In genomic region chr12:2003676-2004112, GRCh38 we compare ENCODE assay signal across 8 cellular contexts. TPM values are rescaled to one million over a fixed set of nuclear protein-coding genes. Genes with fewer than 3 reads are reported as not detected.
A peak's percentile ranks its signal among the peaks of the same experiment; 100 is the strongest.
DNase-seq lines count a peak whose midpoint lies in the region; ATAC-seq, FAIRE-seq and TF ChIP-seq lines count a peak whose summit lies in the region.

No MANE protein-coding gene starts in this region.

- H3K14ac ChIP-seq in H9 (ENCODE audit: insufficient read depth, low read length) (peak overlapping the region; percentile 86), H1 (ENCODE audit: insufficient read length) (no peak overlapping the region)

- POLR2A ChIA-PET in H1 (lab: Charles Lee; ENCODE audit: partially characterized antibody): interaction anchor here (1.6 to 2.0 kb wide), 3 partner anchors 10 to 46 kb away, joined by 4 to 10 read pairs (median 8); no protein-coding TSS in a partner anchor

- ATAC-seq in naive B cell (ENCODE audit: low read depth in 2 of 2): peak; percentile 24 to 27
- ATAC-seq in HG03095 (IDR thresholded peaks at IDR 0.05; ENCODE audit: unreplicated experiment): no peak

- H3K18ac ChIP-seq in H9 (ENCODE audit: insufficient read length, low read depth, low read length) (peak overlapping the region; percentile 46), H1 (ENCODE audit: extremely low read depth, low read length) (peak overlapping the region; percentile 100)

- H3K36me3 Mint-ChIP-seq in H9 (ENCODE audit: insufficient read depth in 1 of 3, low read depth in 3 of 3): no peaks in the 10 kb centered on the region; a peak in 1 of 7 replicates
- peaks cover 0 to 8% of the 10 kb centered on the region in 2 donors for H3K36me3 Mint-ChIP-seq in naive B cell

- no peak overlapping the region for H3K23ac ChIP-seq in H9 (ENCODE audit: insufficient read length, low read depth, low read length)
- H3K23ac ChIP-seq in H1 (ENCODE audit: insufficient read length): no peak overlapping the region

- H3K9ac ChIP-seq in H9 (ENCODE audit: extremely low read depth, insufficient read length, low read length) (peak overlapping the region; percentile 85), H1 (replicated peaks in 1 of 4; ENCODE audit: extremely low read depth in 1 of 4, low read depth in 3 of 4, low read length in 3 of 4) (peak overlapping the region; percentile 68 to 89 (median 86))

- no peak overlapping the region for H2BK120ac ChIP-seq in H9 (ENCODE audit: low read depth, low read length, poor library complexity, severe bottlenecking)
- H2BK120ac ChIP-seq in H1 (replicated peaks; ENCODE audit: low read depth, low read length): no peak overlapping the region

- peak overlapping the region; percentile 52 for H3K27ac ChIP-seq in H9 (ENCODE audit: insufficient read length, low read depth, low read length)
- peak overlapping the region; percentile 90 for H3K27ac ChIP-seq in H1 (ENCODE audit: low read depth, low read length)

- H3K27me3 Mint-ChIP-seq in H9 (ENCODE audit: low read depth) (no peaks in the 10 kb centered on the region), naive B cell (no peaks in the 10 kb centered on the region)

- H3K23me2 ChIP-seq in H9 (ENCODE audit: insufficient read length, low read depth, low read length, poor library complexity, severe bottlenecking): peaks cover 10% of the 10 kb centered on the region
- peaks cover 5% of the 10 kb centered on the region for H3K23me2 ChIP-seq in H1 (ENCODE audit: low read depth, low read length)

- DNase-seq in GM03348 (ENCODE audit: low spot score): peak; percentile 35
- no peak for DNase-seq in H9
- peak; percentile 7 for DNase-seq in RCC 7860 (ENCODE audit: low spot score)
- DNase-seq in H1 (ENCODE audit: low read depth in 1 of 2, low spot score in 2 of 2): no peak
- no peak for DNase-seq in naive B cell
- DNase-seq in AG08395 (ENCODE audit: low spot score): no peak
- no peak for DNase-seq in NCI-H1436 (lab: John Stamatoyannopoulos, UW)

- H3K79me1 ChIP-seq in H9 (ENCODE audit: insufficient read depth, low read depth, low read length, poor library complexity, severe bottlenecking) (peaks cover 8% of the 10 kb centered on the region), H1 (ENCODE audit: low read depth, low read length) (no peaks in the 10 kb centered on the region)

- H3K4ac ChIP-seq in H9 (ENCODE audit: low read depth, low read length) (no peak overlapping the region), H1 (replicated peaks; ENCODE audit: insufficient read length, low read depth, low read length) (no peak overlapping the region)

- H3K4me3 ChIP-seq in H1 (ENCODE audit: extremely low read depth in 1 of 4, insufficient read depth in 2 of 4, low read depth in 3 of 4, low read length in 4 of 4): peak overlapping the region; percentile 87 to 96 (median 90)

- no peak overlapping the region for H3T11ph ChIP-seq in H9 (ENCODE audit: low read length)

- no peak for TF ChIP-seq EP300 in H1 (IDR thresholded peaks at IDR 0.05; ENCODE audit: borderline replicate concordance in 1 of 2, low read depth in 2 of 2, low read length in 2 of 2)

- H3K56ac ChIP-seq in H9 (ENCODE audit: insufficient read length, low read depth, low read length) (peak overlapping the region; percentile 23), H1 (replicated peaks; ENCODE audit: insufficient read length, low read depth, low read length) (peak overlapping the region; percentile 95)

- H3K27me3 ChIP-seq in H9 (ENCODE audit: insufficient read depth, low read length): no peaks in the 10 kb centered on the region
- no peaks in the 10 kb centered on the region for H3K27me3 ChIP-seq in H1 (replicated peaks in 1 of 4; ENCODE audit: control insufficient read depth in 3 of 4, extremely low read depth in 1 of 4, insufficient read depth in 3 of 4, low read length in 3 of 4)

- no peak for TF ChIP-seq RAD21 in H1 (IDR thresholded peaks at IDR 0.05 in 1 of 2, conservative IDR thresholded peaks at IDR 0.05 in 1 of 2; ENCODE audit: low read depth in 2 of 2, low read length in 2 of 2)

- H3K79me2 ChIP-seq in H9 (ENCODE audit: insufficient read depth, low read length) (0 out of 2 replicates have a peak, but pooled peaks cover 3% of the 10 kb centered on the region), H1 (ENCODE audit: control insufficient read depth in 1 of 2, insufficient read depth in 2 of 2, low read length in 2 of 2) (peaks cover 3 to 45% of the 10 kb centered on the region in 2 experiments; a peak in 3 of 4 replicates)

- no peak overlapping the region for H2AFZ ChIP-seq in H9 (ENCODE audit: low read length)
- H2AFZ ChIP-seq in H1 (ENCODE audit: low read length): peak overlapping the region; percentile 84; the same call in 1 of the 2 replicates

- H2BK12ac ChIP-seq in H9 (ENCODE audit: insufficient read length, low read depth, low read length): no peak overlapping the region
- peak overlapping the region; percentile 86; the same call in 1 of the 2 replicates for H2BK12ac ChIP-seq in H1 (ENCODE audit: low read depth, low read length)

- FAIRE-seq in RCC 7860 (lab: Jason Lieb, UNC) (no peak), H1 (lab: Jason Lieb, UNC) (peak; percentile 7)

- peaks cover 2% of the 10 kb centered on the region; the same call in 1 of the 2 replicates for H3K4me1 ChIP-seq in H9 (ENCODE audit: insufficient read depth, low read length)
- peaks cover 0 to 4% (median 2%) of the 10 kb centered on the region in 4 experiments; a peak in 2 of 7 replicates for H3K4me1 ChIP-seq in H1 (replicated peaks in 1 of 4; ENCODE audit: control insufficient read depth in 3 of 4, insufficient read depth in 4 of 4, low read length in 3 of 4)

- H3K4me2 ChIP-seq in H9 (ENCODE audit: insufficient read depth, insufficient read length, low read length): peak overlapping the region; percentile 81
- peak overlapping the region; percentile 71 to 83 for H3K4me2 ChIP-seq in H1 (ENCODE audit: insufficient read depth in 1 of 2, low read depth in 2 of 2, low read length in 2 of 2)

- no peak overlapping the region for H2BK20ac ChIP-seq in H9 (ENCODE audit: low read depth, low read length, poor library complexity, severe bottlenecking)
- no peak overlapping the region for H2BK20ac ChIP-seq in H1 (ENCODE audit: low read length)

- H4K8ac ChIP-seq in H9 (replicated peaks; ENCODE audit: insufficient read length, low read depth, low read length) (no peak overlapping the region), H1 (ENCODE audit: extremely low read depth, insufficient read depth, low read length) (no peak overlapping the region)

- WGBS in H9 (ENCODE audit: extremely low coverage, insufficient read length, low lambda C conversion rate): no CpG with 5 or more reads among the region's 13 CpGs
- 6% methylated on average over 8 of the region's 13 CpGs; no CpG with 5 or more reads in 1 of the 2 experiments for WGBS in H1 (ENCODE audit: extremely low coverage in 1 of 2, insufficient coverage in 1 of 2, insufficient read length in 1 of 2, insufficient replicate concordance in 2 of 2, low coverage in 1 of 2, low lambda C conversion rate in 2 of 2, missing lambda C conversion rate in 1 of 2), 2 experiments

- CTCF ChIA-PET in H1 (lab: Charles Lee; ENCODE audit: partially characterized antibody): interaction anchor here (1.0 to 1.7 kb wide), 2 partner anchors 9 to 11 kb away, joined by 3 to 5 read pairs; no protein-coding TSS in a partner anchor

- H3K27ac Mint-ChIP-seq in H9 (peak overlapping the region; percentile 98 to 99 (median 99)), naive B cell (peak overlapping the region; percentile 96 to 99 (median 98))

- no peaks in the 10 kb centered on the region for H3K9me3 ChIP-seq in H9 (ENCODE audit: control insufficient read depth, low read depth, low read length)
- no peaks in the 10 kb centered on the region for H3K9me3 ChIP-seq in H1 (ENCODE audit: insufficient read depth in 2 of 2, low read depth in 1 of 2, low read length in 1 of 2)

- H2AK5ac ChIP-seq in H9 (ENCODE audit: insufficient read length, low read length) (no peak overlapping the region), H1 (ENCODE audit: low read depth, low read length) (no peak overlapping the region)

- TF ChIP-seq POLR2A in H1 (IDR thresholded peaks at IDR 0.05; ENCODE audit: control extremely low read depth in 1 of 2, low read depth in 2 of 2, low read length in 2 of 2): no peak

- H3K4me3 Mint-ChIP-seq in H9 (peak overlapping the region; percentile 98 to 100), naive B cell (peak overlapping the region; percentile 94 to 100 (median 99))

- no peak overlapping the region for H2BK15ac ChIP-seq in H9 (ENCODE audit: low read depth, low read length)
- no peak overlapping the region for H2BK15ac ChIP-seq in H1 (ENCODE audit: low read length)

- TF ChIP-seq CTCF in H9 (conservative IDR thresholded peaks at IDR 0.05) (no peak), H1 (IDR thresholded peaks at IDR 0.05; ENCODE audit: control extremely low read depth in 1 of 3, insufficient read depth in 1 of 3, low read depth in 1 of 3, low read length in 3 of 3) (no peak)

- no peaks in the 10 kb centered on the region for H3K36me3 ChIP-seq in H1 (ENCODE audit: control insufficient read depth in 2 of 4, insufficient read depth in 4 of 4, low read length in 3 of 4)

- H4K20me1 ChIP-seq in H9 (ENCODE audit: control insufficient read depth, insufficient read depth, insufficient read length): no peaks in the 10 kb centered on the region
- no peaks in the 10 kb centered on the region for H4K20me1 ChIP-seq in H1 (replicated peaks in 1 of 2; ENCODE audit: control insufficient read depth in 1 of 2, insufficient read depth in 2 of 2, low read length in 2 of 2)

- no peak overlapping the region for H4K91ac ChIP-seq in H9 (ENCODE audit: insufficient read length, low read depth, low read length)
- no peak overlapping the region for H4K91ac ChIP-seq in H1 (replicated peaks; ENCODE audit: insufficient read length, low read length)

- H4K5ac ChIP-seq in H9 (ENCODE audit: insufficient read length, low read depth, low read length) (no peak overlapping the region), H1 (ENCODE audit: insufficient read length, low read depth, low read length) (peak overlapping the region; percentile 42)

- H2BK5ac ChIP-seq in H9 (ENCODE audit: insufficient read length, low read length): no peak overlapping the region
- peak overlapping the region; percentile 98 for H2BK5ac ChIP-seq in H1 (ENCODE audit: low read depth, low read length)

- H3K4me1 Mint-ChIP-seq in H9 (peaks cover 21 to 33% of the 10 kb centered on the region in 2 experiments), naive B cell (peaks cover 17 to 29% (median 18%) of the 10 kb centered on the region in 3 donors)

- H3K9me3 Mint-ChIP-seq in H9 (no peaks in the 10 kb centered on the region), naive B cell (no peaks in the 10 kb centered on the region)

RNA-seq across cellular contexts. Expression of gene DCP1B, which starts 0.6 kb away (rescaled TPM):
- 11.2 and 13.2 TPM in 2 replicates for total RNA-seq in H9 (2021)
- 14.8 and 16.3 TPM in 2 replicates for total RNA-seq in H1 (2021; fragmentation: NEBNext Ultra II Directional; extraction: Animal tissue kit (Norgen Biotek cat#: 25700))
- polyA plus RNA-seq in H1 (2011; rRNA removed): 29.0 and 29.7 TPM in 2 replicates
- 33.5 TPM for polyA plus RNA-seq in H1 (2011; cell fraction: cytosol; rRNA removed)
- polyA plus RNA-seq in H1 (2011; cell fraction: nucleus; rRNA removed): 29.8 TPM
- 14.9 to 17.6 TPM (median 15.5 TPM) in 4 replicates for polyA plus RNA-seq in H1 (2012, experiment 1 of 2)
- 10.2 TPM for polyA plus RNA-seq in H1 (2012, experiment 2 of 2)
- 19.3 TPM for polyA plus RNA-seq in H1 (2013, experiment 1 of 2)
- polyA plus RNA-seq in H1 (2013, experiment 2 of 2): 19.3 TPM
- polyA minus RNA-seq in H1 (2011; rRNA and poly(A)+ RNA removed): 26.3 and 31.5 TPM in 2 replicates
- polyA minus RNA-seq in H1 (2011; cell fraction: cytosol; rRNA and poly(A)+ RNA removed): 10.4 TPM
- 28.8 TPM for polyA minus RNA-seq in H1 (2011; cell fraction: nucleus; rRNA and poly(A)+ RNA removed)
- 10 to 100 TPM in 5 of 6 donors, 1 to 10 TPM in 1; 8.5 to 18.6 (median 15.8) TPM for polyA plus RNA-seq in naive B cell (ENCODE audit: low read depth in 6 of 6)

RNA-seq across cellular contexts. Expression of gene CACNA1C, which starts 49.1 kb away (rescaled TPM):
- 0.81 and 1.1 TPM in 2 replicates for total RNA-seq in H9 (2021)
- total RNA-seq in H1 (2021; fragmentation: NEBNext Ultra II Directional; extraction: Animal tissue kit (Norgen Biotek cat#: 25700)): 1.3 and 1.9 TPM in 2 replicates
- polyA plus RNA-seq in H1 (2011; rRNA removed): 0.97 and 1.3 TPM in 2 replicates
- 0.88 TPM for polyA plus RNA-seq in H1 (2011; cell fraction: cytosol; rRNA removed)
- 5.2 TPM for polyA plus RNA-seq in H1 (2011; cell fraction: nucleus; rRNA removed)
- 0.82 to 1.8 TPM (median 1.4 TPM) in 4 replicates for polyA plus RNA-seq in H1 (2012, experiment 1 of 2)
- polyA plus RNA-seq in H1 (2012, experiment 2 of 2): 0.55 TPM
- 1.4 TPM for polyA plus RNA-seq in H1 (2013, experiment 1 of 2)
- polyA plus RNA-seq in H1 (2013, experiment 2 of 2): 1.2 TPM
- 3.5 and 4.4 TPM in 2 replicates for polyA minus RNA-seq in H1 (2011; rRNA and poly(A)+ RNA removed)
- polyA minus RNA-seq in H1 (2011; cell fraction: cytosol; rRNA and poly(A)+ RNA removed): 1.8 TPM
- polyA minus RNA-seq in H1 (2011; cell fraction: nucleus; rRNA and poly(A)+ RNA removed): 6.9 TPM
- under 1 TPM in 5 of 6 donors, not detected in 1; 0.03 to 0.09 (median 0.06) TPM for polyA plus RNA-seq in naive B cell (ENCODE audit: low read depth in 6 of 6)

Comparison
In these comparisons a context has a peak if more than half of its experiments do, and no peak if none do; other contexts are left out.
1. DNase-seq: peak in GM03348 (single experiment) and RCC 7860 (single experiment); none in H9 (single experiment), H1 (0 of 2), naive B cell (single experiment), AG08395 (single experiment) and NCI-H1436 (single experiment).